ENCODE assay signal across 7 cellular contexts in the genomic region with DNA sequence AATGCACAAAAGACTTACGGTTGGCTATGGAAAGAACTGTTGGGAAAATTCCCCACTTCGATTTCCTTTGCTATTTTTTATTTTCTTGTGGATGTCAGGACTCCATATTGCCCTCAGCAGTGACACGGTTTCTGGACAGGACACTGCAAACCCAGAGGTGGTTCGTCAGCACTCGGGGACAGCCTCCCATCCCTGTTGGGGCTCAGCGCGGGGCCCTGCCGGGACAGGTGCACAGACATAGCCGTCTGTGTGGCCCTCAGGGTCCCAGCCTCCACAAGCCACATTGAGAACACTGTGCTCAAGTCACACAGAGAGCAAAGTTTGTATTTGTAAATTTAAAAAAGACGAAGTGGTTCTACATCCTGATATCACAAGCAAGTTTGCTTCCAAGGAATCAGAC. TPM values are rescaled to one million over a fixed set of nuclear protein-coding genes. Genes with fewer than 3 reads are reported as not detected.
"Had no signal": no experiment of that assay in that cellular context is flagged by ENCODE, and none has a peak within 500 bp of the region (broad histone marks: within the 10 kb centered on the region; RNA-seq: fewer than 3 reads in every experiment).

No MANE protein-coding gene starts in this region.

- H2AFZ ChIP-seq: GM23248 had no signal

- H3K4me3 Mint-ChIP-seq: H9 had no signal

- DNase-seq: HCEC 1CT, IMR-90 had no signal

- H3K4me3 ChIP-seq: GM23248, K562 had no signal

- H3K9ac ChIP-seq: GM23248 had no signal

- H3K27ac ChIP-seq: GM23248 had no signal

RNA-seq across cellular contexts. Expression of a gene that starts 38.7 kb away (rescaled TPM):
- total RNA-seq: GM23248, H1, H9, HT-29, IMR-90, K562 had no signal
- polyA plus RNA-seq: GM23248, IMR-90, K562 had no signal
